In genomic region chr10:71241114-71241898, GRCh38 we compare ENCODE assay signal across 11 cellular contexts. TPM values are rescaled to one million over a fixed set of nuclear protein-coding genes. Genes with fewer than 3 reads are reported as not detected.
DNase-seq lines count a peak whose midpoint lies in the region; ATAC-seq and TF ChIP-seq lines count a peak whose summit lies in the region.
"Had no signal": no experiment of that assay in that cellular context is flagged by ENCODE, and none has a peak within 500 bp of the region (broad histone marks: within the 10 kb centered on the region; RNA-seq: fewer than 3 reads in every experiment).

No MANE protein-coding gene starts in this region.

- H3K36me3 ChIP-seq in SK-N-MC (ENCODE audit: insufficient read depth, low read length) (no peaks in the 10 kb centered on the region), gastroesophageal sphincter (no peaks in the 10 kb centered on the region)

- H3K4me1 ChIP-seq in gastroesophageal sphincter: peaks cover 0 to 49% (median 25%) of the 10 kb centered on the region in 3 donors

- H3K27ac ChIP-seq in C4-2B: peak overlapping the region; percentile 57
- peak overlapping the region; percentile 88 for H3K27ac ChIP-seq in SK-N-MC
- H3K27ac ChIP-seq in gastroesophageal sphincter: no peak overlapping the region

- no peak overlapping the region for H3K9ac ChIP-seq in SK-N-MC (ENCODE audit: insufficient read length)

- no peaks in the 10 kb centered on the region for H3K27me3 ChIP-seq in gastroesophageal sphincter

- no peak overlapping the region for H3K4me3 ChIP-seq in SK-N-MC
- H3K4me3 ChIP-seq in gastroesophageal sphincter: no peak overlapping the region
- H3K4me3 ChIP-seq: GM12878 had no signal

- peaks cover 98% of the 10 kb centered on the region for H3K4me1 Mint-ChIP-seq in nephron progenitor cell

- WGBS in gastroesophageal sphincter (ENCODE audit: low coverage in 1 of 2), 2 donors: 40 to 60% methylated on average over 1 to 3 of the region's 11 CpGs

- no peaks in the 10 kb centered on the region for H3K9me3 Mint-ChIP-seq in nephron progenitor cell

- no peak for ATAC-seq in gastroesophageal sphincter
- no peak for ATAC-seq in GM18907 (IDR thresholded peaks at IDR 0.05; ENCODE audit: unreplicated experiment)

- DNase-seq in SK-N-MC (ENCODE audit: low read depth, low spot score) (no peak), fibroblast of gingiva (ENCODE audit: low read depth) (peak; percentile 88), nephron progenitor cell (no peak), T-helper 9 cell (no peak)
- DNase-seq in activated CD4-positive, alpha-beta T cell treated with anti-CD3 and anti-CD28 coated beads, Interleukin-2, amount 50 U/mL, for 4 hours: no peak
- DNase-seq: activated CD4-positive, CD25-positive, alpha-beta regulatory T cell treated with anti-CD3 and anti-CD28 coated beads, Interleukin-2, amount 50 U/mL, for 72 hours; activated gamma-delta T cell treated with Interleukin-2 at 50 U/mL for 16 hours had no signal

- H3K36me3 Mint-ChIP-seq in nephron progenitor cell (ENCODE audit: low read depth): no peaks in the 10 kb centered on the region

- no peak for TF ChIP-seq POLR2A in gastroesophageal sphincter (IDR thresholded peaks at IDR 0.05)

- H3K4me3 Mint-ChIP-seq in nephron progenitor cell: peak overlapping the region; percentile 58

- no peak for TF ChIP-seq EP300 in gastroesophageal sphincter (IDR thresholded peaks at IDR 0.05)

- peaks cover 7% of the 10 kb centered on the region for H3K27me3 Mint-ChIP-seq in nephron progenitor cell (ENCODE audit: low read depth, poor library complexity)

- TF ChIP-seq CTCF in C4-2B (conservative IDR thresholded peaks at IDR 0.05) (no peak), nephron progenitor cell (IDR thresholded peaks at IDR 0.05) (no peak), gastroesophageal sphincter (IDR thresholded peaks at IDR 0.05) (no peak)

- H3K27ac Mint-ChIP-seq in nephron progenitor cell: peak overlapping the region; percentile 57

- no peaks in the 10 kb centered on the region for H3K9me3 ChIP-seq in SK-N-MC (ENCODE audit: low read depth, low read length)
- no peaks in the 10 kb centered on the region for H3K9me3 ChIP-seq in gastroesophageal sphincter

RNA-seq across cellular contexts. Expression of gene UNC5B, which starts 28.9 kb away (rescaled TPM):
- 1 to 10 TPM; 2.2 to 3.7 (median 3.2) TPM for total RNA-seq in gastroesophageal sphincter

Comparison
In these comparisons a context has a peak if more than half of its experiments do, and no peak if none do; other contexts are left out.
1. H3K27ac ChIP-seq: peak in C4-2B (single experiment) and SK-N-MC (single experiment); none in gastroesophageal sphincter (0 of 4).